ENCODE assay signal across 17 cellular contexts in the genomic region with DNA sequence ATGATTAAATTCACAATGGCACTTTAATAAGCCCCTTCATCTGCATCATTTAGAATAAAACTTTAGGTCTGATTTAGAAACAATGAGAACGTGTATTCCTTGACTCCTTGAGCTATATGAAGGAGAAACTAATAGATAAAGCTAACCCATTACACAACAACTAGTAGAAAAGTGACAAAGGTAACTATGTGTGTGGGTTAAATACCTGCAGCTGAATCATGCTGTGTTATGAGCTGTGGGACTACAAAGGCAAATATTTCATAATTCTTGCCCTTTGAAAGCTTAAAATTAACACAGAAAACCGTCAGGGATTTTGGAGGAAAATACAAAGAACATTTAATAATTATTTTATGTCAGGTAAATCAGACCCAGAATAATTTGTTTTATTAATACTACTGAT. TPM values are rescaled to one million over a fixed set of nuclear protein-coding genes. Genes with fewer than 3 reads are reported as not detected.
DNase-seq lines count a peak whose midpoint lies in the region; ATAC-seq, FAIRE-seq and TF ChIP-seq lines count a peak whose summit lies in the region.
"Had no signal": no experiment of that assay in that cellular context is flagged by ENCODE, and none has a peak within 500 bp of the region (broad histone marks: within the 10 kb centered on the region; RNA-seq: fewer than 3 reads in every experiment).

No MANE protein-coding gene starts in this region.

- peaks cover 11 to 14% of the 10 kb centered on the region in 2 donors for H3K4me1 Mint-ChIP-seq in natural killer cell

- H3K9ac ChIP-seq in HUES48 (ENCODE audit: low read depth, low read length), result no peak overlapping the region
- H3K9ac ChIP-seq: parathyroid adenoma had no signal

- intact Hi-C loops in natural killer cell (cut with micrococcal nuclease), result no loop called here
- intact Hi-C loops in esophagus muscularis mucosa (cut with DNase I), result no loop called here

- WGBS in esophagus muscularis mucosa, result 43% methylated on average over 2 of the region's 2 CpGs

- TF ChIP-seq POLR2A in esophagus muscularis mucosa (IDR thresholded peaks at IDR 0.05; ENCODE audit: low read depth), result no peak

- peak overlapping the region; percentile 76 for H3K4me3 Mint-ChIP-seq in natural killer cell

- TF ChIP-seq CTCF in BE2C (IDR thresholded peaks at IDR 0.05; ENCODE audit: low read depth, low read length) (no peak), bronchial epithelial cell (IDR thresholded peaks at IDR 0.05; ENCODE audit: insufficient read depth, low read length, severe bottlenecking) (no peak), natural killer cell (IDR thresholded peaks at IDR 0.05) (no peak), esophagus muscularis mucosa (IDR thresholded peaks at IDR 0.05) (no peak)

- no peaks in the 10 kb centered on the region for H3K36me3 ChIP-seq in BE2C
- H3K36me3 ChIP-seq in HUES48 (ENCODE audit: control insufficient read depth, insufficient read depth, low read length), result no peaks in the 10 kb centered on the region
- no peaks in the 10 kb centered on the region for H3K36me3 ChIP-seq in bronchial epithelial cell (ENCODE audit: control insufficient read depth, insufficient read depth, low read length)
- H3K36me3 ChIP-seq in esophagus muscularis mucosa, result no peaks in the 10 kb centered on the region

- CTCF ChIA-PET in HEK293T (lab: Yijun Ruan, JAX), result interaction anchor here (1.3 kb wide), 1 partner anchor 270 kb away, joined by 3 read pairs; no protein-coding TSS in a partner anchor

- no peak overlapping the region for H3K27ac ChIP-seq in HUES48 (ENCODE audit: low read depth, low read length)
- H3K27ac ChIP-seq in esophagus muscularis mucosa (replicated peaks in 1 of 4), result no peak overlapping the region
- H3K27ac ChIP-seq: parathyroid adenoma had no signal

- no peaks in the 10 kb centered on the region for H3K27me3 ChIP-seq in BE2C
- peaks cover 42% of the 10 kb centered on the region for H3K27me3 ChIP-seq in HUES48 (ENCODE audit: control insufficient read depth, insufficient read depth, low read length)
- H3K27me3 ChIP-seq in bronchial epithelial cell (ENCODE audit: control insufficient read depth, insufficient read depth, low read length), result no peaks in the 10 kb centered on the region
- H3K27me3 ChIP-seq in esophagus muscularis mucosa, result peaks cover 0 to 15% (median 0%) of the 10 kb centered on the region in 4 donors

- DNase-seq in BE2C, result no peak
- DNase-seq in bronchial epithelial cell (ENCODE audit: low read depth), result peak; percentile 69
- no peak for DNase-seq in natural killer cell
- no peak for DNase-seq in esophagus muscularis mucosa (ENCODE audit: extremely low spot score)
- DNase-seq in HEK293T (ENCODE audit: extremely low spot score), result no peak
- DNase-seq: activated CD4-positive, alpha-beta T cell treated with anti-CD3 and anti-CD28 coated beads for 48 hours; activated naive CD4-positive, alpha-beta T cell treated with Interleukin-2 at 50 U/mL for 16 hours; NCI-H1436; T-helper 1 cell had no signal

- no peaks in the 10 kb centered on the region for H3K4me1 ChIP-seq in BE2C
- peaks cover 37% of the 10 kb centered on the region for H3K4me1 ChIP-seq in HUES48 (ENCODE audit: control insufficient read depth, insufficient read depth, low read length)
- H3K4me1 ChIP-seq in esophagus muscularis mucosa, result peaks cover 0 to 16% (median 4%) of the 10 kb centered on the region in 4 donors
- H3K4me1 ChIP-seq: parathyroid adenoma had no signal

- H3K9me3 ChIP-seq in BE2C (no peaks in the 10 kb centered on the region), HUES48 (ENCODE audit: control insufficient read depth, insufficient read depth, low read length) (no peaks in the 10 kb centered on the region), esophagus muscularis mucosa (no peaks in the 10 kb centered on the region)

- H3K27ac Mint-ChIP-seq in natural killer cell, result no peak overlapping the region
- H3K27ac Mint-ChIP-seq: memory B cell had no signal

- no peaks in the 10 kb centered on the region for H3K9me3 Mint-ChIP-seq in natural killer cell
- H3K9me3 Mint-ChIP-seq: memory B cell had no signal

- H3K36me3 Mint-ChIP-seq in natural killer cell, result no peaks in the 10 kb centered on the region
- H3K36me3 Mint-ChIP-seq: memory B cell had no signal

- no peak for FAIRE-seq in bronchial epithelial cell (lab: Jason Lieb, UNC)
- FAIRE-seq: GM12891, K562 had no signal

- POLR2A ChIA-PET in HEK293T (lab: Yijun Ruan, JAX), result no interaction called here

- H3K4me3 ChIP-seq in BE2C (ENCODE audit: low read depth, low read length) (peak overlapping the region; percentile 65), HUES48 (ENCODE audit: low read depth, low read length) (peak overlapping the region; percentile 62), bronchial epithelial cell (ENCODE audit: low read depth, low read length) (no peak overlapping the region), esophagus muscularis mucosa (no peak overlapping the region)
- H3K4me3 ChIP-seq: K562 had no signal

- H3K27me3 Mint-ChIP-seq in natural killer cell (ENCODE audit: low read depth in 2 of 2), result peaks cover 27 to 57% of the 10 kb centered on the region in 2 donors

- no peak for TF ChIP-seq EP300 in esophagus muscularis mucosa (IDR thresholded peaks at IDR 0.05)

- ATAC-seq in natural killer cell, result no peak
- no peak for ATAC-seq in HG03045 (IDR thresholded peaks at IDR 0.05; ENCODE audit: unreplicated experiment)
- no peak for ATAC-seq in HG02763 (IDR thresholded peaks at IDR 0.05; ENCODE audit: unreplicated experiment)
- ATAC-seq: K562 had no signal

TF ChIP-seq in HEK293T, 16 proteins besides CTCF, POLR2A, EP300 and RAD21:
- no peak for TF ChIP-seq NFRKB (IDR thresholded peaks at IDR 0.05)
- TF ChIP-seq FOXA1 (IDR thresholded peaks at IDR 0.05), result no peak
- TF ChIP-seq FOXK2 (IDR thresholded peaks at IDR 0.05), result no peak
- no peak for TF ChIP-seq LEF1 (IDR thresholded peaks at IDR 0.05; ENCODE audit: borderline replicate concordance)
- TF ChIP-seq FOXM1 (IDR thresholded peaks at IDR 0.05; ENCODE audit: borderline replicate concordance), result no peak

RNA-seq across cellular contexts. Expression of a gene that starts 0.9 kb away (rescaled TPM):
- polyA plus RNA-seq in BE2C (2012; ENCODE audit: insufficient read depth, insufficient read length, low read depth), result 1.3 TPM
- total RNA-seq in bronchial epithelial cell (not detected in 2 replicates), natural killer cell (not detected), esophagus muscularis mucosa (under 1 TPM in 1 of 4 donors, not detected in 3; 0.52 TPM)
- total RNA-seq: K562, NCI-H460 had no signal
- polyA plus RNA-seq: K562 had no signal

Comparison
In these comparisons a context has a peak if more than half of its experiments do, and no peak if none do; other contexts are left out.
1. H3K4me3 ChIP-seq: peak in BE2C (single experiment) and HUES48 (single experiment); none in bronchial epithelial cell (single experiment) and esophagus muscularis mucosa (0 of 4).